21 cellular contexts compared by ENCODE assay signal in genomic region chrX:124737771-124738170, GRCh38.
DNase-seq lines count a peak whose midpoint lies in the region; ATAC-seq, FAIRE-seq and TF ChIP-seq lines count a peak whose summit lies in the region.
"Had no signal": no experiment of that assay in that cellular context is flagged by ENCODE, and none has a peak within 500 bp of the region (broad histone marks: within the 10 kb centered on the region; RNA-seq: fewer than 3 reads in every experiment).

No MANE protein-coding gene starts in this region.

- TF ChIP-seq POLR2A in H1 (IDR thresholded peaks at IDR 0.05; ENCODE audit: control extremely low read depth in 1 of 2, low read depth in 2 of 2, low read length in 2 of 2) (no peak), esophagus muscularis mucosa (IDR thresholded peaks at IDR 0.05; ENCODE audit: low read depth) (no peak)

- H3K23ac ChIP-seq in H1 (ENCODE audit: insufficient read length), result no peak overlapping the region

- no peak overlapping the region for H4K8ac ChIP-seq in H1 (ENCODE audit: extremely low read depth, insufficient read depth, low read length)

- H3K36me3 ChIP-seq in HUES6 (ENCODE audit: control insufficient read depth, insufficient read depth, low read length), result no peaks in the 10 kb centered on the region
- no peaks in the 10 kb centered on the region for H3K36me3 ChIP-seq in H1 (ENCODE audit: control insufficient read depth in 2 of 4, insufficient read depth in 4 of 4, low read length in 3 of 4)
- no peaks in the 10 kb centered on the region for H3K36me3 ChIP-seq in esophagus muscularis mucosa

- peaks cover 11% of the 10 kb centered on the region for H3K36me3 Mint-ChIP-seq in activated CD4-positive, alpha-beta T cell treated with anti-CD3 and anti-CD28 coated beads for 36 hours (ENCODE audit: low read depth)
- no peaks in the 10 kb centered on the region for H3K36me3 Mint-ChIP-seq in progenitor cell of endocrine pancreas (ENCODE audit: insufficient read depth)
- H3K36me3 Mint-ChIP-seq in stimulated activated effector memory CD8-positive, alpha-beta T cell treated with anti-CD3 and anti-CD28 coated beads, Interleukin-12 subunit alpha, Interleukin-12 subunit beta, amount 100 ng/mL, for 72 hours, result no peaks in the 10 kb centered on the region

- H3K27me3 Mint-ChIP-seq in activated CD4-positive, alpha-beta T cell treated with anti-CD3 and anti-CD28 coated beads for 36 hours, result no peaks in the 10 kb centered on the region
- H3K27me3 Mint-ChIP-seq in progenitor cell of endocrine pancreas, result peaks cover 19% of the 10 kb centered on the region

- H3K9me3 ChIP-seq in HUES6 (ENCODE audit: control insufficient read depth, insufficient read depth, low read depth, low read length) (no peaks in the 10 kb centered on the region), H1 (ENCODE audit: insufficient read depth in 2 of 2, low read depth in 1 of 2, low read length in 1 of 2) (no peaks in the 10 kb centered on the region), esophagus muscularis mucosa (no peaks in the 10 kb centered on the region)
- H3K9me3 ChIP-seq: SK-N-SH had no signal

- H4K91ac ChIP-seq in H1 (replicated peaks; ENCODE audit: insufficient read length, low read length), result no peak overlapping the region

- H3K56ac ChIP-seq in H1 (replicated peaks; ENCODE audit: insufficient read length, low read depth, low read length), result no peak overlapping the region

- ATAC-seq in activated CD4-positive, alpha-beta T cell treated with anti-CD3 and anti-CD28 coated beads for 36 hours, result no peak
- ATAC-seq in stimulated activated effector memory CD8-positive, alpha-beta T cell treated with anti-CD3 and anti-CD28 coated beads, Interleukin-12 subunit alpha, Interleukin-12 subunit beta, amount 100 ng/mL, for 72 hours, result no peak

- TF ChIP-seq CTCF in H1 (IDR thresholded peaks at IDR 0.05; ENCODE audit: control extremely low read depth in 1 of 3, insufficient read depth in 1 of 3, low read depth in 1 of 3, low read length in 3 of 3), result no peak
- no peak for TF ChIP-seq CTCF in progenitor cell of endocrine pancreas (IDR thresholded peaks at IDR 0.05; ENCODE audit: unreplicated experiment)
- no peak for TF ChIP-seq CTCF in esophagus muscularis mucosa (IDR thresholded peaks at IDR 0.05)

- no peak overlapping the region for H2BK5ac ChIP-seq in H1 (ENCODE audit: low read depth, low read length)

- H3K27ac Mint-ChIP-seq in activated CD4-positive, alpha-beta T cell treated with anti-CD3 and anti-CD28 coated beads for 36 hours, result no peak overlapping the region
- peak overlapping the region; percentile 21 for H3K27ac Mint-ChIP-seq in progenitor cell of endocrine pancreas
- H3K27ac Mint-ChIP-seq in stimulated activated effector memory CD8-positive, alpha-beta T cell treated with anti-CD3 and anti-CD28 coated beads, Interleukin-12 subunit alpha, Interleukin-12 subunit beta, amount 100 ng/mL, for 72 hours, result no peak overlapping the region

- H4K20me1 ChIP-seq in H1 (replicated peaks in 1 of 2; ENCODE audit: control insufficient read depth in 1 of 2, insufficient read depth in 2 of 2, low read length in 2 of 2), result no peaks in the 10 kb centered on the region

- peak overlapping the region; percentile 40 to 51; a peak in 3 of 4 replicates for H3K4me2 ChIP-seq in H1 (ENCODE audit: insufficient read depth in 1 of 2, low read depth in 2 of 2, low read length in 2 of 2)
- H3K4me2 ChIP-seq: SK-N-SH had no signal

- H3K14ac ChIP-seq in H1 (ENCODE audit: insufficient read length), result no peak overlapping the region

- intact Hi-C loops in activated CD4-positive, alpha-beta T cell treated with anti-CD3 and anti-CD28 coated beads for 36 hours (cut with DNase I, micrococcal nuclease), result loop anchor here (5.0 to 10.0 kb wide), 3 partner anchors 95 to 343 kb away; no protein-coding TSS in a partner anchor
- intact Hi-C loops in esophagus muscularis mucosa (cut with DNase I), result no loop called here

- no peak overlapping the region for H2BK15ac ChIP-seq in H1 (ENCODE audit: low read length)

- no peak overlapping the region; the same call in 1 of the 2 replicates for H3K18ac ChIP-seq in H1 (ENCODE audit: extremely low read depth, low read length)

- TF ChIP-seq EP300 in H1 (IDR thresholded peaks at IDR 0.05; ENCODE audit: borderline replicate concordance in 1 of 2, low read depth in 2 of 2, low read length in 2 of 2), result no peak
- TF ChIP-seq EP300 in esophagus muscularis mucosa (IDR thresholded peaks at IDR 0.05), result no peak

- H3K4me3 ChIP-seq in HUES6 (ENCODE audit: low read depth, low read length), result no peak overlapping the region
- H3K4me3 ChIP-seq in H1 (ENCODE audit: extremely low read depth in 1 of 4, insufficient read depth in 2 of 4, low read depth in 3 of 4, low read length in 4 of 4), result peak overlapping the region in 1 of 4 experiments; percentile 26; a peak in 1 of 8 replicates
- H3K4me3 ChIP-seq in esophagus muscularis mucosa, result no peak overlapping the region

- no peak overlapping the region for H2AFZ ChIP-seq in H1 (ENCODE audit: low read length)

- WGBS in H1 (ENCODE audit: extremely low coverage in 1 of 2, insufficient coverage in 1 of 2, insufficient read length in 1 of 2, insufficient replicate concordance in 2 of 2, low coverage in 1 of 2, low lambda C conversion rate in 2 of 2, missing lambda C conversion rate in 1 of 2), 2 experiments, result 28% methylated on average over 4 of the region's 4 CpGs; no CpG with 5 or more reads in 1 of the 2 experiments
- 29% methylated on average over 4 of the region's 4 CpGs for WGBS in esophagus muscularis mucosa

- H3K27me3 ChIP-seq in HUES6 (ENCODE audit: control insufficient read depth, insufficient read depth, low read length) (no peaks in the 10 kb centered on the region; the same call in 1 of the 2 replicates), H1 (replicated peaks in 1 of 4; ENCODE audit: control insufficient read depth in 3 of 4, extremely low read depth in 1 of 4, insufficient read depth in 3 of 4, low read length in 3 of 4) (no peaks in the 10 kb centered on the region), esophagus muscularis mucosa (no peaks in the 10 kb centered on the region)

- peaks cover 25% of the 10 kb centered on the region for H3K4me1 ChIP-seq in HUES6 (ENCODE audit: control insufficient read depth, insufficient read depth, low read length)
- peaks cover 0 to 11% (median 7%) of the 10 kb centered on the region in 4 experiments; a peak in 5 of 7 replicates for H3K4me1 ChIP-seq in H1 (replicated peaks in 1 of 4; ENCODE audit: control insufficient read depth in 3 of 4, insufficient read depth in 4 of 4, low read length in 3 of 4)
- peaks cover 0 to 16% (median 5%) of the 10 kb centered on the region in 4 donors for H3K4me1 ChIP-seq in esophagus muscularis mucosa

- no peak overlapping the region for H3K4ac ChIP-seq in H1 (replicated peaks; ENCODE audit: insufficient read length, low read depth, low read length)

- no peak overlapping the region for H2AK5ac ChIP-seq in H1 (ENCODE audit: low read depth, low read length)

- no peak overlapping the region for H2BK120ac ChIP-seq in H1 (replicated peaks; ENCODE audit: low read depth, low read length)

- no peak overlapping the region for H2BK20ac ChIP-seq in H1 (ENCODE audit: low read length)

- H3K79me1 ChIP-seq in H1 (ENCODE audit: low read depth, low read length), result no peaks in the 10 kb centered on the region

- no peak for DNase-seq in activated CD4-positive, alpha-beta T cell treated with anti-CD3 and anti-CD28 coated beads for 36 hours
- no peak for DNase-seq in activated CD4-positive, alpha-beta T cell treated with anti-CD3 and anti-CD28 coated beads, Interleukin-2, amount 50 U/mL, for 48 hours
- DNase-seq in H1 (ENCODE audit: low read depth in 1 of 2, low spot score in 2 of 2) (no peak), progenitor cell of endocrine pancreas (ENCODE audit: low spot score, unreplicated experiment) (no peak), NCI-H345 (lab: John Stamatoyannopoulos, UW) (no peak), esophagus muscularis mucosa (ENCODE audit: extremely low spot score) (no peak)
- no peak for DNase-seq in stimulated activated effector memory CD8-positive, alpha-beta T cell treated with anti-CD3 and anti-CD28 coated beads, Interleukin-12 subunit alpha, Interleukin-12 subunit beta, amount 100 ng/mL, for 72 hours (ENCODE audit: low spot score in 2 of 2)
- DNase-seq: AML-193, COR-L47, DMS 273 treated with DMSO at 0.1 percent for 48 hours, GF-D8, KG1, NCI-H1417, NCI-H187 treated with DMSO at 0.1 percent for 48 hours, NCI-H2227 treated with DMSO at 0.1 percent for 48 hours, NCI-H524, SHP77, SK-N-SH had no signal

- H3K4me3 Mint-ChIP-seq in activated CD4-positive, alpha-beta T cell treated with anti-CD3 and anti-CD28 coated beads for 36 hours, result peak overlapping the region; percentile 59
- H3K4me3 Mint-ChIP-seq in progenitor cell of endocrine pancreas (ENCODE audit: low read depth), result no peak overlapping the region
- H3K4me3 Mint-ChIP-seq in stimulated activated effector memory CD8-positive, alpha-beta T cell treated with anti-CD3 and anti-CD28 coated beads, Interleukin-12 subunit alpha, Interleukin-12 subunit beta, amount 100 ng/mL, for 72 hours, result no peak overlapping the region

- H4K5ac ChIP-seq in H1 (ENCODE audit: insufficient read length, low read depth, low read length), result no peak overlapping the region

- H3K9ac ChIP-seq in HUES6 (ENCODE audit: low read length), result no peak overlapping the region
- H3K9ac ChIP-seq in H1 (replicated peaks in 1 of 4; ENCODE audit: extremely low read depth in 1 of 4, low read depth in 3 of 4, low read length in 3 of 4), result no peak overlapping the region
- H3K9ac ChIP-seq: SK-N-SH had no signal

- no peak for FAIRE-seq in H1 (lab: Jason Lieb, UNC)

- POLR2A ChIA-PET in activated CD4-positive, alpha-beta T cell treated with anti-CD3 and anti-CD28 coated beads for 36 hours (lab: Charles Lee), result no interaction called here
- POLR2A ChIA-PET in H1 (lab: Charles Lee; ENCODE audit: partially characterized antibody), result no interaction called here

- TF ChIP-seq RAD21 in H1 (IDR thresholded peaks at IDR 0.05 in 1 of 2, conservative IDR thresholded peaks at IDR 0.05 in 1 of 2; ENCODE audit: low read depth in 2 of 2, low read length in 2 of 2), result no peak

- no peak overlapping the region for H2BK12ac ChIP-seq in H1 (ENCODE audit: low read depth, low read length)

- peak overlapping the region; percentile 28 for H3K27ac ChIP-seq in HUES6 (ENCODE audit: low read depth, low read length)
- no peak overlapping the region; the same call in 1 of the 2 replicates for H3K27ac ChIP-seq in H1 (ENCODE audit: low read depth, low read length)
- H3K27ac ChIP-seq in esophagus muscularis mucosa (replicated peaks in 1 of 4), result peak overlapping the region in 1 of 4 donors; percentile 7
- H3K27ac ChIP-seq: 22Rv1, C4-2B had no signal

- no peaks in the 10 kb centered on the region for H3K79me2 ChIP-seq in H1 (ENCODE audit: control insufficient read depth in 1 of 2, insufficient read depth in 2 of 2, low read length in 2 of 2)

- no peaks in the 10 kb centered on the region for H3K23me2 ChIP-seq in H1 (ENCODE audit: low read depth, low read length)

- CTCF ChIA-PET in activated CD4-positive, alpha-beta T cell treated with anti-CD3 and anti-CD28 coated beads for 36 hours (lab: Charles Lee), result interaction anchor here (1.3 to 1.6 kb wide), 3 partner anchors 11 to 394 kb away, joined by 3 to 4 read pairs (median 3); no protein-coding TSS in a partner anchor
- CTCF ChIA-PET in H1 (lab: Charles Lee; ENCODE audit: partially characterized antibody), result no interaction called here

- H3K9me3 Mint-ChIP-seq in activated CD4-positive, alpha-beta T cell treated with anti-CD3 and anti-CD28 coated beads for 36 hours (ENCODE audit: low read depth), result peaks cover 2% of the 10 kb centered on the region
- H3K9me3 Mint-ChIP-seq in progenitor cell of endocrine pancreas (ENCODE audit: low read depth), result no peaks in the 10 kb centered on the region
- no peaks in the 10 kb centered on the region for H3K9me3 Mint-ChIP-seq in stimulated activated effector memory CD8-positive, alpha-beta T cell treated with anti-CD3 and anti-CD28 coated beads, Interleukin-12 subunit alpha, Interleukin-12 subunit beta, amount 100 ng/mL, for 72 hours

- peaks cover 29% of the 10 kb centered on the region for H3K4me1 Mint-ChIP-seq in activated CD4-positive, alpha-beta T cell treated with anti-CD3 and anti-CD28 coated beads for 36 hours
- peaks cover 14% of the 10 kb centered on the region for H3K4me1 Mint-ChIP-seq in progenitor cell of endocrine pancreas (ENCODE audit: low read depth)
- peaks cover 8% of the 10 kb centered on the region for H3K4me1 Mint-ChIP-seq in stimulated activated effector memory CD8-positive, alpha-beta T cell treated with anti-CD3 and anti-CD28 coated beads, Interleukin-12 subunit alpha, Interleukin-12 subunit beta, amount 100 ng/mL, for 72 hours
